In the genomic region with DNA sequence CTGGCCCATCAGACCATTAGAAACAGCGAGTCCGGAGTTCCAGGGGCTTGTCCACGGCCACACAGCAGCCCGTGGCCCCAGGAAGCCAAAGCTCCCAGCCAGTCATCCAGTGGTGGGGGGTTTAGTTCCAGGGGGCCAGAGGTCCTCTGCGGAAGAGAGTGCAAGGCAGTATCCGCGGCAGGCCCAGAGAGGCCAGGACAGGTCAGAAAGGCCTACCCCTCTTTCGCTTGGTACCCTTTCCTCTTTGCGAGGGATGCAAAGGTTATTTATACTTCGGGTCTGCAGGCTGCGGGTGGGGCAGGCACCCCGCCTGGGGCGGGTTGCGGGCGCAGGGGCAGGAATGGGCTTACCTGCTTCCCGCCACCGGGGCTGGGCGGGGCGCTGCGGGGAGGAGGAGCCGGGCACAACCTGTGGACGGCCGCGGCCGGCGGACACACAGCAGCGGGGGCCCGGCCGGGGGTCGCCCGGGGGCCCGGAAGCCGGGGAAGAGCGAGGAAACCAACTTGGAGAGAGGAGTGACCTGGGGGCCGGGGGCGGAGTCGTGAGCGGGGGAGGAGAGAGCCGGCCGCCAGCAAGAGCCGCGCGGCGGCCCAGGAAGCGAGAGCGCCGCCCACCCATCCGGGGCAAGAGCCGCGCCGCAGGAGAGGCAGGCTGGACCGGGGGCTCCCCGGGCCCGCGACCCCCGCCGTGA, we compare ENCODE assay signal across 1 cellular context.
TF ChIP-seq lines count a peak whose summit lies in the region.

A gene with protein sequence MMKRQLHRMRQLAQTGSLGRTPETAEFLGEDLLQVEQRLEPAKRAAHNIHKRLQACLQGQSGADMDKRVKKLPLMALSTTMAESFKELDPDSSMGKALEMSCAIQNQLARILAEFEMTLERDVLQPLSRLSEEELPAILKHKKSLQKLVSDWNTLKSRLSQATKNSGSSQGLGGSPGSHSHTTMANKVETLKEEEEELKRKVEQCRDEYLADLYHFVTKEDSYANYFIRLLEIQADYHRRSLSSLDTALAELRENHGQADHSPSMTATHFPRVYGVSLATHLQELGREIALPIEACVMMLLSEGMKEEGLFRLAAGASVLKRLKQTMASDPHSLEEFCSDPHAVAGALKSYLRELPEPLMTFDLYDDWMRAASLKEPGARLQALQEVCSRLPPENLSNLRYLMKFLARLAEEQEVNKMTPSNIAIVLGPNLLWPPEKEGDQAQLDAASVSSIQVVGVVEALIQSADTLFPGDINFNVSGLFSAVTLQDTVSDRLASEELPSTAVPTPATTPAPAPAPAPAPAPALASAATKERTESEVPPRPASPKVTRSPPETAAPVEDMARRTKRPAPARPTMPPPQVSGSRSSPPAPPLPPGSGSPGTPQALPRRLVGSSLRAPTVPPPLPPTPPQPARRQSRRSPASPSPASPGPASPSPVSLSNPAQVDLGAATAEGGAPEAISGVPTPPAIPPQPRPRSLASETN (plus strand): TSS at position 600 of the 691 bp plus-strand sequence. CDS start 119 bp downstream, outside the sequence.

TF ChIP-seq in WTC11, 78 proteins besides CTCF, POLR2A, EP300 and RAD21 (continued from another document and continues in another):
- TF ChIP-seq, protein P1, sequence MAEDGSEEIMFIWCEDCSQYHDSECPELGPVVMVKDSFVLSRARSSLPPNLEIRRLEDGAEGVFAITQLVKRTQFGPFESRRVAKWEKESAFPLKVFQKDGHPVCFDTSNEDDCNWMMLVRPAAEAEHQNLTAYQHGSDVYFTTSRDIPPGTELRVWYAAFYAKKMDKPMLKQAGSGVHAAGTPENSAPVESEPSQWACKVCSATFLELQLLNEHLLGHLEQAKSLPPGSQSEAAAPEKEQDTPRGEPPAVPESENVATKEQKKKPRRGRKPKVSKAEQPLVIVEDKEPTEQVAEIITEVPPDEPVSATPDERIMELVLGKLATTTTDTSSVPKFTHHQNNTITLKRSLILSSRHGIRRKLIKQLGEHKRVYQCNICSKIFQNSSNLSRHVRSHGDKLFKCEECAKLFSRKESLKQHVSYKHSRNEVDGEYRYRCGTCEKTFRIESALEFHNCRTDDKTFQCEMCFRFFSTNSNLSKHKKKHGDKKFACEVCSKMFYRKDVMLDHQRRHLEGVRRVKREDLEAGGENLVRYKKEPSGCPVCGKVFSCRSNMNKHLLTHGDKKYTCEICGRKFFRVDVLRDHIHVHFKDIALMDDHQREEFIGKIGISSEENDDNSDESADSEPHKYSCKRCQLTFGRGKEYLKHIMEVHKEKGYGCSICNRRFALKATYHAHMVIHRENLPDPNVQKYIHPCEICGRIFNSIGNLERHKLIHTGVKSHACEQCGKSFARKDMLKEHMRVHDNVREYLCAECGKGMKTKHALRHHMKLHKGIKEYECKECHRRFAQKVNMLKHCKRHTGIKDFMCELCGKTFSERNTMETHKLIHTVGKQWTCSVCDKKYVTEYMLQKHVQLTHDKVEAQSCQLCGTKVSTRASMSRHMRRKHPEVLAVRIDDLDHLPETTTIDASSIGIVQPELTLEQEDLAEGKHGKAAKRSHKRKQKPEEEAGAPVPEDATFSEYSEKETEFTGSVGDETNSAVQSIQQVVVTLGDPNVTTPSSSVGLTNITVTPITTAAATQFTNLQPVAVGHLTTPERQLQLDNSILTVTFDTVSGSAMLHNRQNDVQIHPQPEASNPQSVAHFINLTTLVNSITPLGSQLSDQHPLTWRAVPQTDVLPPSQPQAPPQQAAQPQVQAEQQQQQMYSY (CRISPR knock-in tag; IDR thresholded peaks at IDR 0.05) = no peak
- TF ChIP-seq SMAD4 (CRISPR knock-in tag; IDR thresholded peaks at IDR 0.05) (no peak), SP1 (CRISPR knock-in tag; conservative IDR thresholded peaks at IDR 0.05) (0 out of 2 replicates have a peak, but pooled peaks have one; percentile 23), NR3C1 (CRISPR knock-in tag; conservative IDR thresholded peaks at IDR 0.05; ENCODE audit: low read depth) (no peak), GRHL2 (CRISPR knock-in tag; IDR thresholded peaks at IDR 0.05; ENCODE audit: insufficient replicate concordance, severe bottlenecking) (no peak), RELA (CRISPR knock-in tag; IDR thresholded peaks at IDR 0.05; ENCODE audit: borderline replicate concordance) (no peak), GABPB1 (CRISPR knock-in tag; IDR thresholded peaks at IDR 0.05) (no peak), EMX1 (CRISPR knock-in tag; IDR thresholded peaks at IDR 0.05) (no peak), NFYB (CRISPR knock-in tag; conservative IDR thresholded peaks at IDR 0.05; ENCODE audit: low read depth) (no peak), FOXJ3 (CRISPR knock-in tag; IDR thresholded peaks at IDR 0.05; ENCODE audit: borderline replicate concordance) (no peak)
- TF ChIP-seq, protein P2, sequence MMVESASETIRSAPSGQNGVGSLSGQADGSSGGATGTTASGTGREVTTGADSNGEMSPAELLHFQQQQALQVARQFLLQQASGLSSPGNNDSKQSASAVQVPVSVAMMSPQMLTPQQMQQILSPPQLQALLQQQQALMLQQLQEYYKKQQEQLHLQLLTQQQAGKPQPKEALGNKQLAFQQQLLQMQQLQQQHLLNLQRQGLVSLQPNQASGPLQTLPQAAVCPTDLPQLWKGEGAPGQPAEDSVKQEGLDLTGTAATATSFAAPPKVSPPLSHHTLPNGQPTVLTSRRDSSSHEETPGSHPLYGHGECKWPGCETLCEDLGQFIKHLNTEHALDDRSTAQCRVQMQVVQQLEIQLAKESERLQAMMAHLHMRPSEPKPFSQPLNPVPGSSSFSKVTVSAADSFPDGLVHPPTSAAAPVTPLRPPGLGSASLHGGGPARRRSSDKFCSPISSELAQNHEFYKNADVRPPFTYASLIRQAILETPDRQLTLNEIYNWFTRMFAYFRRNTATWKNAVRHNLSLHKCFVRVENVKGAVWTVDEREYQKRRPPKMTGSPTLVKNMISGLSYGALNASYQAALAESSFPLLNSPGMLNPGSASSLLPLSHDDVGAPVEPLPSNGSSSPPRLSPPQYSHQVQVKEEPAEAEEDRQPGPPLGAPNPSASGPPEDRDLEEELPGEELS (CRISPR knock-in tag; IDR thresholded peaks at IDR 0.05) = no peak
- TF ChIP-seq, protein P3, sequence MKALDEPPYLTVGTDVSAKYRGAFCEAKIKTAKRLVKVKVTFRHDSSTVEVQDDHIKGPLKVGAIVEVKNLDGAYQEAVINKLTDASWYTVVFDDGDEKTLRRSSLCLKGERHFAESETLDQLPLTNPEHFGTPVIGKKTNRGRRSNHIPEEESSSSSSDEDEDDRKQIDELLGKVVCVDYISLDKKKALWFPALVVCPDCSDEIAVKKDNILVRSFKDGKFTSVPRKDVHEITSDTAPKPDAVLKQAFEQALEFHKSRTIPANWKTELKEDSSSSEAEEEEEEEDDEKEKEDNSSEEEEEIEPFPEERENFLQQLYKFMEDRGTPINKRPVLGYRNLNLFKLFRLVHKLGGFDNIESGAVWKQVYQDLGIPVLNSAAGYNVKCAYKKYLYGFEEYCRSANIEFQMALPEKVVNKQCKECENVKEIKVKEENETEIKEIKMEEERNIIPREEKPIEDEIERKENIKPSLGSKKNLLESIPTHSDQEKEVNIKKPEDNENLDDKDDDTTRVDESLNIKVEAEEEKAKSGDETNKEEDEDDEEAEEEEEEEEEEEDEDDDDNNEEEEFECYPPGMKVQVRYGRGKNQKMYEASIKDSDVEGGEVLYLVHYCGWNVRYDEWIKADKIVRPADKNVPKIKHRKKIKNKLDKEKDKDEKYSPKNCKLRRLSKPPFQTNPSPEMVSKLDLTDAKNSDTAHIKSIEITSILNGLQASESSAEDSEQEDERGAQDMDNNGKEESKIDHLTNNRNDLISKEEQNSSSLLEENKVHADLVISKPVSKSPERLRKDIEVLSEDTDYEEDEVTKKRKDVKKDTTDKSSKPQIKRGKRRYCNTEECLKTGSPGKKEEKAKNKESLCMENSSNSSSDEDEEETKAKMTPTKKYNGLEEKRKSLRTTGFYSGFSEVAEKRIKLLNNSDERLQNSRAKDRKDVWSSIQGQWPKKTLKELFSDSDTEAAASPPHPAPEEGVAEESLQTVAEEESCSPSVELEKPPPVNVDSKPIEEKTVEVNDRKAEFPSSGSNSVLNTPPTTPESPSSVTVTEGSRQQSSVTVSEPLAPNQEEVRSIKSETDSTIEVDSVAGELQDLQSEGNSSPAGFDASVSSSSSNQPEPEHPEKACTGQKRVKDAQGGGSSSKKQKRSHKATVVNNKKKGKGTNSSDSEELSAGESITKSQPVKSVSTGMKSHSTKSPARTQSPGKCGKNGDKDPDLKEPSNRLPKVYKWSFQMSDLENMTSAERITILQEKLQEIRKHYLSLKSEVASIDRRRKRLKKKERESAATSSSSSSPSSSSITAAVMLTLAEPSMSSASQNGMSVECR (CRISPR knock-in tag; IDR thresholded peaks at IDR 0.05; ENCODE audit: borderline replicate concordance) = peak; percentile 26; the same call in 1 of the 2 replicates
- TF ChIP-seq, protein P4, sequence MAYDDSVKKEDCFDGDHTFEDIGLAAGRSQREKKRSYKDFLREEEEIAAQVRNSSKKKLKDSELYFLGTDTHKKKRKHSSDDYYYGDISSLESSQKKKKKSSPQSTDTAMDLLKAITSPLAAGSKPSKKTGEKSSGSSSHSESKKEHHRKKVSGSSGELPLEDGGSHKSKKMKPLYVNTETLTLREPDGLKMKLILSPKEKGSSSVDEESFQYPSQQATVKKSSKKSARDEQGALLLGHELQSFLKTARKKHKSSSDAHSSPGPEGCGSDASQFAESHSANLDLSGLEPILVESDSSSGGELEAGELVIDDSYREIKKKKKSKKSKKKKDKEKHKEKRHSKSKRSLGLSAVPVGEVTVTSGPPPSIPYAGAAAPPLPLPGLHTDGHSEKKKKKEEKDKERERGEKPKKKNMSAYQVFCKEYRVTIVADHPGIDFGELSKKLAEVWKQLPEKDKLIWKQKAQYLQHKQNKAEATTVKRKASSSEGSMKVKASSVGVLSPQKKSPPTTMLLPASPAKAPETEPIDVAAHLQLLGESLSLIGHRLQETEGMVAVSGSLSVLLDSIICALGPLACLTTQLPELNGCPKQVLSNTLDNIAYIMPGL (CRISPR knock-in tag; IDR thresholded peaks at IDR 0.05) = no peak
- TF ChIP-seq, protein P5, sequence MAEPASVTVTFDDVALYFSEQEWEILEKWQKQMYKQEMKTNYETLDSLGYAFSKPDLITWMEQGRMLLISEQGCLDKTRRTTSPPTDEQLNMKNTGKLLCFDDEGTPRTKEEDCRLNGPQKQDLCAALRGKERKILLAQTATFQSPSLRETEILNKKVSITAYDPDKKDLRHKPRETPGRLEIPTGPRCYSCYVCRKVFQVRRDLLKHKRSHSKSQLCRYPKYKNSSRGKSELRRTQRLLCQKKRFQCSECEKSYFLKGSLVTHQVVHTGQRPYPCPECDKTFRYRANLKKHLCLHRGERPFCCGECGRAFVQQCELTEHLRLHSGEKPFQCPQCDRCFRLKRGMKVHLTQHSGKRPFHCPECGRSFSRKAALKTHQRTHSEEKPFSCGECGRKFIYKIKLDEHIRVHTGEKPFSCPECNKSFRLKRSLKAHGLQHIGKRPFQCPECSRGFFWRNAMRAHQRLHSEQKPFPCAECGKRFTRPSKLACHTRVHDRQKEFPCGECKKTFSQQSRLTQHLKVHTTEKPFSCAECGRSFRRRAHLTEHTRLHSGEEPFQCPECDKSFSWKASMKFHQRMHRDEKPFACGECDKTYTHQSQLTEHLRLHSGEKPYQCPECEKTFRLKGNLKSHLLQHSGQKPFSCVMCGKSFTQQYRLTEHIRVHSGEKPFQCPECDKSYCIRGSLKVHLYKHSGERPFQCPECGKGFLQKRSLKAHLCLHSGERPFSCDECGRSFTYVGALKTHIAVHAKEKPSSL (CRISPR knock-in tag; conservative IDR thresholded peaks at IDR 0.05) = no peak
- TF ChIP-seq, protein P6, sequence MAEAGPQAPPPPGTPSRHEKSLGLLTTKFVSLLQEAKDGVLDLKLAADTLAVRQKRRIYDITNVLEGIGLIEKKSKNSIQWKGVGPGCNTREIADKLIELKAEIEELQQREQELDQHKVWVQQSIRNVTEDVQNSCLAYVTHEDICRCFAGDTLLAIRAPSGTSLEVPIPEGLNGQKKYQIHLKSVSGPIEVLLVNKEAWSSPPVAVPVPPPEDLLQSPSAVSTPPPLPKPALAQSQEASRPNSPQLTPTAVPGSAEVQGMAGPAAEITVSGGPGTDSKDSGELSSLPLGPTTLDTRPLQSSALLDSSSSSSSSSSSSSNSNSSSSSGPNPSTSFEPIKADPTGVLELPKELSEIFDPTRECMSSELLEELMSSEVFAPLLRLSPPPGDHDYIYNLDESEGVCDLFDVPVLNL (CRISPR knock-in tag; IDR thresholded peaks at IDR 0.05; ENCODE audit: borderline replicate concordance, low read depth) = no peak
- TF ChIP-seq, protein P7, sequence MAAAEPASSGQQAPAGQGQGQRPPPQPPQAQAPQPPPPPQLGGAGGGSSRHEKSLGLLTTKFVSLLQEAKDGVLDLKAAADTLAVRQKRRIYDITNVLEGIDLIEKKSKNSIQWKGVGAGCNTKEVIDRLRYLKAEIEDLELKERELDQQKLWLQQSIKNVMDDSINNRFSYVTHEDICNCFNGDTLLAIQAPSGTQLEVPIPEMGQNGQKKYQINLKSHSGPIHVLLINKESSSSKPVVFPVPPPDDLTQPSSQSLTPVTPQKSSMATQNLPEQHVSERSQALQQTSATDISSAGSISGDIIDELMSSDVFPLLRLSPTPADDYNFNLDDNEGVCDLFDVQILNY (CRISPR knock-in tag; IDR thresholded peaks at IDR 0.05) = peak; percentile 89
- TF ChIP-seq, protein P8, sequence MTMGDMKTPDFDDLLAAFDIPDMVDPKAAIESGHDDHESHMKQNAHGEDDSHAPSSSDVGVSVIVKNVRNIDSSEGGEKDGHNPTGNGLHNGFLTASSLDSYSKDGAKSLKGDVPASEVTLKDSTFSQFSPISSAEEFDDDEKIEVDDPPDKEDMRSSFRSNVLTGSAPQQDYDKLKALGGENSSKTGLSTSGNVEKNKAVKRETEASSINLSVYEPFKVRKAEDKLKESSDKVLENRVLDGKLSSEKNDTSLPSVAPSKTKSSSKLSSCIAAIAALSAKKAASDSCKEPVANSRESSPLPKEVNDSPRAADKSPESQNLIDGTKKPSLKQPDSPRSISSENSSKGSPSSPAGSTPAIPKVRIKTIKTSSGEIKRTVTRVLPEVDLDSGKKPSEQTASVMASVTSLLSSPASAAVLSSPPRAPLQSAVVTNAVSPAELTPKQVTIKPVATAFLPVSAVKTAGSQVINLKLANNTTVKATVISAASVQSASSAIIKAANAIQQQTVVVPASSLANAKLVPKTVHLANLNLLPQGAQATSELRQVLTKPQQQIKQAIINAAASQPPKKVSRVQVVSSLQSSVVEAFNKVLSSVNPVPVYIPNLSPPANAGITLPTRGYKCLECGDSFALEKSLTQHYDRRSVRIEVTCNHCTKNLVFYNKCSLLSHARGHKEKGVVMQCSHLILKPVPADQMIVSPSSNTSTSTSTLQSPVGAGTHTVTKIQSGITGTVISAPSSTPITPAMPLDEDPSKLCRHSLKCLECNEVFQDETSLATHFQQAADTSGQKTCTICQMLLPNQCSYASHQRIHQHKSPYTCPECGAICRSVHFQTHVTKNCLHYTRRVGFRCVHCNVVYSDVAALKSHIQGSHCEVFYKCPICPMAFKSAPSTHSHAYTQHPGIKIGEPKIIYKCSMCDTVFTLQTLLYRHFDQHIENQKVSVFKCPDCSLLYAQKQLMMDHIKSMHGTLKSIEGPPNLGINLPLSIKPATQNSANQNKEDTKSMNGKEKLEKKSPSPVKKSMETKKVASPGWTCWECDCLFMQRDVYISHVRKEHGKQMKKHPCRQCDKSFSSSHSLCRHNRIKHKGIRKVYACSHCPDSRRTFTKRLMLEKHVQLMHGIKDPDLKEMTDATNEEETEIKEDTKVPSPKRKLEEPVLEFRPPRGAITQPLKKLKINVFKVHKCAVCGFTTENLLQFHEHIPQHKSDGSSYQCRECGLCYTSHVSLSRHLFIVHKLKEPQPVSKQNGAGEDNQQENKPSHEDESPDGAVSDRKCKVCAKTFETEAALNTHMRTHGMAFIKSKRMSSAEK (CRISPR knock-in tag; IDR thresholded peaks at IDR 0.05; ENCODE audit: borderline replicate concordance) = no peak
